8 cellular contexts compared by ENCODE assay signal in the genomic region with DNA sequence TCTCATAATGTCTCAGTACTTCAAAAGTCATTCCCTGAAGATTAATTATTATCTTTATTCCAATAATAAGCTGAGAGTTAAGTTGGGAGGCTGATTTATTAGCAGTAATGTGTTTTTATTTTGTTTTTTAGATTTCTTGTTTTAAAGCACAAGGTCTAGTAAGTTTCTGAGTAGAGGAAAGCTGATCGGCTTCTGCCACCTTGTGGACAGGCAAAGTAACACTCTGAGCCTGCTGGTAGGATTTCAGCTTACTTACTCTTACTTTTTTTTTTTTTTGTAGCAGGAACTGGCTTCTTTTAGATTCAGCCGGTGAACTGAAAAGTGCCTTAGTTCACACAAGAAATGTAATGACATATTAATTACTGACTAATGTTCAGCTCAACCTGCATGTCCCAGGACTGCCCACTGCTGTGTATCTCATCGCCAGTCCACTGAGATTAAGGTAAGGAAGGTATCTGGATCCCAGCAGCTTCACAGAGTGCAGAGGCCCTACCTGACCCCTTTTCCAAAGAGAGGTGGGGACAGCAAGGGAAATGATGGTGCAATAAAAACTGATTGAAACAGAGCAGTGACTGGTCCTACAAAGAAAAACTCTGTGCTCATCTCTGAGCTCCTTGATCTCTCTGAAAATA.
DNase-seq lines count a peak whose midpoint lies in the region; ATAC-seq and TF ChIP-seq lines count a peak whose summit lies in the region.

No MANE protein-coding gene starts in this region.

- H3K36me3 ChIP-seq in Panc1 (ENCODE audit: control insufficient read depth, insufficient read depth, low read length) (no peaks in the 10 kb centered on the region; the same call in none of the 2 replicates), brain microvascular endothelial cell (replicated peaks) (no peaks in the 10 kb centered on the region)

- H3K4me1 ChIP-seq in Panc1 (ENCODE audit: control insufficient read depth, insufficient read depth, low read length): peaks cover 5% of the 10 kb centered on the region

- H3K9me3 ChIP-seq in Panc1 (ENCODE audit: control insufficient read depth, insufficient read depth, low read depth, low read length): no peaks in the 10 kb centered on the region

- H3K27ac Mint-ChIP-seq in Calu3 (ENCODE audit: unreplicated experiment): no peak overlapping the region
- H3K27ac Mint-ChIP-seq in immature natural killer cell: no peak overlapping the region

- H3K27me3 Mint-ChIP-seq in Calu3 (ENCODE audit: unreplicated experiment) (no peaks in the 10 kb centered on the region), immature natural killer cell (ENCODE audit: low read depth in 3 of 3) (peaks cover 0 to 2% (median 0%) of the 10 kb centered on the region in 3 donors)

- TF ChIP-seq CTCF in Calu3 (IDR thresholded peaks at IDR 0.05; ENCODE audit: unreplicated experiment): no peak
- TF ChIP-seq CTCF in Panc1 (IDR thresholded peaks at IDR 0.05): peak; percentile 70
- peak; percentile 87 for TF ChIP-seq CTCF in brain microvascular endothelial cell (IDR thresholded peaks at IDR 0.05; ENCODE audit: low read depth, low read length, missing control alignments)

- H3K4me1 Mint-ChIP-seq in Calu3 (ENCODE audit: low read depth, unreplicated experiment) (no peaks in the 10 kb centered on the region), immature natural killer cell (no peaks in the 10 kb centered on the region)

- CTCF ChIA-PET in Calu3 (lab: Charles Lee): interaction anchor here (0.6 to 1.8 kb wide), 5 partner anchors 152 to 599 kb away, joined by 3 to 36 read pairs (median 4); no protein-coding TSS in a partner anchor
- CTCF ChIA-PET in Panc1 (lab: Charles Lee): interaction anchor here (0.6 to 1.4 kb wide), 4 partner anchors 260 to 1920 kb away, joined by 5 to 12 read pairs (median 6); no protein-coding TSS in a partner anchor

- peak; percentile 38 for DNase-seq in Calu3
- DNase-seq in HT1080 (ENCODE audit: low read depth): peak; percentile 73
- peak; percentile 32 for DNase-seq in Panc1 (ENCODE audit: low read depth, low spot score)
- DNase-seq in brain microvascular endothelial cell: peak; percentile 77
- peak in 2 of 3 donors; percentile 8 for DNase-seq in immature natural killer cell
- peak; percentile 46 for DNase-seq in stimulated activated CD4-positive, alpha-beta T cell treated with anti-CD3 and anti-CD28 coated beads, Interleukin-15, amount 100 ng/mL, for 24 hours
- DNase-seq in 8988T: no peak

- H3K4me3 ChIP-seq in Panc1 (ENCODE audit: low read depth in 2 of 2, low read length in 2 of 2) (no peak overlapping the region), brain microvascular endothelial cell (ENCODE audit: low read depth, low read length) (no peak overlapping the region)

- BruUV-seq in Calu3 (replicated peaks; lab: Mats Ljungman, UMichigan) (no TSS peak), Panc1 (replicated peaks; lab: Mats Ljungman, UMichigan) (no TSS peak)

- H3K36me3 Mint-ChIP-seq in Calu3 (ENCODE audit: insufficient read depth, unreplicated experiment) (peaks cover 6% of the 10 kb centered on the region), immature natural killer cell (no peaks in the 10 kb centered on the region)

- H3K9me3 Mint-ChIP-seq in Calu3 (ENCODE audit: low read depth, unreplicated experiment): no peaks in the 10 kb centered on the region
- H3K9me3 Mint-ChIP-seq in immature natural killer cell: no peaks in the 10 kb centered on the region

- ATAC-seq in GM19372 (IDR thresholded peaks at IDR 0.05; ENCODE audit: low read depth, unreplicated experiment) (peak; percentile 69), Panc1 (peak; percentile 56; the same call in 1 of the 2 replicates)

- POLR2A ChIA-PET in Panc1 (lab: Charles Lee): interaction anchor here (0.7 kb wide), 1 partner anchor 559 kb away, joined by 3 read pairs; no protein-coding TSS in a partner anchor

- H3K4me3 Mint-ChIP-seq in Calu3 (ENCODE audit: low read depth, unreplicated experiment): no peak overlapping the region
- no peak overlapping the region for H3K4me3 Mint-ChIP-seq in immature natural killer cell

- intact Hi-C loops in Calu3 (cut with micrococcal nuclease; ENCODE audit: unreplicated experiment) (loop anchor here (1.0 to 10.0 kb wide), 2 partner anchors 265 to 600 kb away; no protein-coding TSS in a partner anchor), Panc1 (cut with micrococcal nuclease; ENCODE audit: unreplicated experiment) (no loop called here)

- H3K27me3 ChIP-seq in Panc1 (ENCODE audit: control insufficient read depth, insufficient read depth, low read length) (no peaks in the 10 kb centered on the region), brain microvascular endothelial cell (replicated peaks) (no peaks in the 10 kb centered on the region)

- H3K27ac ChIP-seq in Panc1 (ENCODE audit: low read length) (no peak overlapping the region), brain microvascular endothelial cell (no peak overlapping the region)

- in situ Hi-C loops in Panc1 (cut with HindIII; ENCODE audit: low pct_unique_long_range_greater_than_20kb, low sequenced_read_pairs) (no loop called here), brain microvascular endothelial cell (cut with HindIII; ENCODE audit: low pct_ligation_motif_present, low sequenced_read_pairs) (loop anchor here (25.0 kb wide), 1 partner anchor 602 kb away; no protein-coding TSS in a partner anchor)
